16 cellular contexts compared by ENCODE assay signal in the genomic region with DNA sequence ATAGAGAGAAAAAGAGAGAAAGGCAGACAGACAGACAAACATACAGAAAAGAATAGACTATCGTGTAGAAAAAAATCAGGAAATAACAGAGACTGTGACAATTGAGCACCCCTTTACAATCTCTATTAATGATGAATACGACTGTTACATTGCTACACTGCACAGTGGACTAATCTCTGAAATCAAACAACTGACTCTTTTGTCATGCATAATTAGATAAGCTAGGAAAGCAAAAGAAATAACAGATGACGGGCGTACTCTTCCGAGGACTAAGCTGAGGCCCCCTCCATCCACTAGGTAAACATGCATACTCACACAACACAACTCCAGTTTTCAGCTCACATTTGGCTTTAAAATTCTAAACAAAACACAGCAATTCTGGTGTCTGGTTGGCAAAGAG.
"Had no signal": no experiment of that assay in that cellular context is flagged by ENCODE, and none has a peak within 500 bp of the region (broad histone marks: within the 10 kb centered on the region; RNA-seq: fewer than 3 reads in every experiment).

No MANE protein-coding gene starts in this region.

- H3K4me1 Mint-ChIP-seq: activated CD4-positive, alpha-beta memory T cell treated with anti-CD3 and anti-CD28 coated beads, Interleukin-2, amount 10 ng/mL, durations not matched to agents 7 days and 5 days; activated naive CD8-positive, alpha-beta T cell treated with anti-CD3 and anti-CD28 coated beads, Interleukin-2, amount 50 U/mL, for 24 hours; natural killer cell had no signal

- H3K27me3 Mint-ChIP-seq: activated CD4-positive, alpha-beta memory T cell treated with anti-CD3 and anti-CD28 coated beads, Interleukin-2, amount 10 ng/mL, durations not matched to agents 7 days and 5 days; activated naive CD8-positive, alpha-beta T cell treated with anti-CD3 and anti-CD28 coated beads, Interleukin-2, amount 50 U/mL, for 24 hours; type B pancreatic cell had no signal

- H3K9me3 ChIP-seq: ascending aorta, heart left ventricle, mucosa of descending colon, sigmoid colon had no signal

- H3K9me3 Mint-ChIP-seq: type B pancreatic cell had no signal

- H3K27ac ChIP-seq: ascending aorta, cardiac muscle cell, heart left ventricle, sigmoid colon had no signal

- H3K4me3 ChIP-seq: ascending aorta, cardiac muscle cell, heart left ventricle, mucosa of descending colon, sigmoid colon had no signal

- H3K36me3 ChIP-seq: ascending aorta, cardiac muscle cell, heart left ventricle, sigmoid colon had no signal

- H3K36me3 Mint-ChIP-seq: natural killer cell, type B pancreatic cell had no signal

- H3K4me1 ChIP-seq: ascending aorta, heart left ventricle, sigmoid colon had no signal

- ATAC-seq: activated naive CD8-positive, alpha-beta T cell treated with anti-CD3 and anti-CD28 coated beads, Interleukin-2, amount 50 U/mL, for 24 hours; activated T-cell treated with anti-CD3 and anti-CD28 coated beads, Interleukin-2, amount 50 U/mL, for 72 hours; heart left ventricle; left colon; mucosa of descending colon; natural killer cell had no signal

- H3K4me3 Mint-ChIP-seq: activated CD4-positive, alpha-beta memory T cell treated with anti-CD3 and anti-CD28 coated beads, Interleukin-2, amount 10 ng/mL, durations not matched to agents 7 days and 5 days; activated naive CD8-positive, alpha-beta T cell treated with anti-CD3 and anti-CD28 coated beads, Interleukin-2, amount 50 U/mL, for 24 hours; activated T-cell treated with anti-CD3 and anti-CD28 coated beads, Interleukin-2, amount 50 U/mL, for 72 hours; natural killer cell; type B pancreatic cell had no signal

- DNase-seq: activated CD4-positive, alpha-beta memory T cell treated with anti-CD3 and anti-CD28 coated beads, Interleukin-2, amount 10 ng/mL, durations not matched to agents 7 days and 5 days; activated CD4-positive, CD25-positive, alpha-beta regulatory T cell treated with anti-CD3 and anti-CD28 coated beads, Interleukin-2, amount 50 U/mL, for 72 hours; activated CD8-positive, alpha-beta memory T cell treated with anti-CD3 and anti-CD28 coated beads, Interleukin-2, amount 50 U/mL, for 4 hours; activated naive CD8-positive, alpha-beta T cell treated with anti-CD3 and anti-CD28 coated beads, Interleukin-2, amount 50 U/mL, for 24 hours; activated T-cell treated with anti-CD3 and anti-CD28 coated beads, Interleukin-2, amount 50 U/mL, for 72 hours; heart left ventricle; left colon; mucosa of descending colon; natural killer cell; sigmoid colon; stimulated activated naive CD4-positive, alpha-beta T cell; substantia nigra; T-helper 9 cell had no signal

- H3K27ac Mint-ChIP-seq: activated CD4-positive, alpha-beta memory T cell treated with anti-CD3 and anti-CD28 coated beads, Interleukin-2, amount 10 ng/mL, durations not matched to agents 7 days and 5 days; activated naive CD8-positive, alpha-beta T cell treated with anti-CD3 and anti-CD28 coated beads, Interleukin-2, amount 50 U/mL, for 24 hours; activated T-cell treated with anti-CD3 and anti-CD28 coated beads, Interleukin-2, amount 50 U/mL, for 72 hours; natural killer cell; type B pancreatic cell had no signal
